ENCODE assay signal across 2 cellular contexts in genomic region chr1:149887196-149887455, GRCh38.
TF ChIP-seq lines count a peak whose summit lies in the region.

No MANE protein-coding gene starts in this region.

TF ChIP-seq in HCT116, 20 proteins besides CTCF, POLR2A, EP300 and RAD21:
- peak; percentile 70 for TF ChIP-seq POLR2AphosphoS5 (IDR thresholded peaks at IDR 0.05; ENCODE audit: low read depth, low read length)

TF ChIP-seq in endothelial cell of umbilical vein, 7 proteins besides CTCF, POLR2A, EP300 and RAD21:
- TF ChIP-seq POLR2AphosphoS5 (IDR thresholded peaks at IDR 0.05; ENCODE audit: insufficient read depth, low read depth, low read length) = peak; percentile 13
